Comparison of ENCODE assay signal across 17 cellular contexts in genomic region chr5:58335518-58335917, GRCh38.
DNase-seq lines count a peak whose midpoint lies in the region; ATAC-seq, FAIRE-seq and TF ChIP-seq lines count a peak whose summit lies in the region.
"Had no signal": no experiment of that assay in that cellular context is flagged by ENCODE, and none has a peak within 500 bp of the region (broad histone marks: within the 10 kb centered on the region; RNA-seq: fewer than 3 reads in every experiment).

No MANE protein-coding gene starts in this region.

- no peaks in the 10 kb centered on the region for H3K36me3 ChIP-seq in PC-3 (ENCODE audit: low read depth, low read length)
- no peaks in the 10 kb centered on the region for H3K36me3 ChIP-seq in osteoblast (ENCODE audit: insufficient read depth, low read length)
- H3K36me3 ChIP-seq in upper lobe of left lung, result no peaks in the 10 kb centered on the region
- H3K36me3 ChIP-seq in Peyer's patch, result no peaks in the 10 kb centered on the region
- H3K36me3 ChIP-seq: left lung had no signal

- no peaks in the 10 kb centered on the region for H3K9me3 ChIP-seq in PC-3 (ENCODE audit: low read length)
- no peaks in the 10 kb centered on the region for H3K9me3 ChIP-seq in osteoblast (ENCODE audit: low read depth, low read length)
- H3K9me3 ChIP-seq in upper lobe of left lung, result no peaks in the 10 kb centered on the region
- H3K9me3 ChIP-seq in Peyer's patch, result no peaks in the 10 kb centered on the region
- H3K9me3 ChIP-seq: left lung had no signal

- intact Hi-C loops in PC-3 (cut with micrococcal nuclease), result no loop called here

- ATAC-seq in PC-3 (peak; percentile 65), GM18873 (IDR thresholded peaks at IDR 0.05; ENCODE audit: low FRiP score, unreplicated experiment) (no peak), upper lobe of left lung (ENCODE audit: low FRiP score in 2 of 2) (no peak)
- ATAC-seq: activated naive CD4-positive, alpha-beta T cell treated with anti-CD3 and anti-CD28 coated beads, Interleukin-2, amount 50 U/mL, for 72 hours; left lung; stimulated activated naive B cell treated with anti-CD40 and anti-IgM and Interleukin-4, amounts not matched to agents 10 μg/mL and 1 μg/mL and 100 μg/mL, for 72 hours had no signal

- TF ChIP-seq CTCF in PC-3 (conservative IDR thresholded peaks at IDR 0.05; ENCODE audit: low read depth, low read length), result peak; percentile 46
- peak; percentile 50 for TF ChIP-seq CTCF in epithelial cell of esophagus (IDR thresholded peaks at IDR 0.05; ENCODE audit: insufficient read depth, low read depth, low read length, missing control alignments)
- peak; percentile 5 for TF ChIP-seq CTCF in osteoblast (IDR thresholded peaks at IDR 0.05; ENCODE audit: extremely low read depth, low read depth, low read length)
- no peak for TF ChIP-seq CTCF in upper lobe of left lung (IDR thresholded peaks at IDR 0.05)
- TF ChIP-seq CTCF in Peyer's patch (IDR thresholded peaks at IDR 0.05), result no peak

- POLR2A ChIA-PET in PC-3 (lab: Charles Lee; ENCODE audit: unreplicated experiment), result no interaction called here

- CTCF ChIA-PET in PC-3 (lab: Charles Lee), result no interaction called here

- H3K79me2 ChIP-seq in PC-3 (ENCODE audit: low read length) (no peaks in the 10 kb centered on the region), osteoblast (ENCODE audit: insufficient read depth, low read length) (no peaks in the 10 kb centered on the region)

- H3K27ac ChIP-seq in PC-3 (ENCODE audit: low read length) (peak overlapping the region; percentile 67), osteoblast (ENCODE audit: low read depth, low read length) (no peak overlapping the region), upper lobe of left lung (no peak overlapping the region), Peyer's patch (no peak overlapping the region)
- H3K27ac ChIP-seq: HL-60, KMS-11, left lung had no signal

- H4K20me1 ChIP-seq in PC-3 (ENCODE audit: low read length), result no peaks in the 10 kb centered on the region
- H4K20me1 ChIP-seq in osteoblast (ENCODE audit: insufficient read depth, low read length), result no peaks in the 10 kb centered on the region

- FAIRE-seq in H54 (lab: Jason Lieb, UNC), result peak; percentile 27
- FAIRE-seq in GM12892 (lab: Jason Lieb, UNC), result no peak

- BruUV-seq in PC-3 (replicated peaks; lab: Mats Ljungman, UMichigan), result no TSS peak

- H3K27me3 ChIP-seq in PC-3 (ENCODE audit: low read length) (no peaks in the 10 kb centered on the region), osteoblast (ENCODE audit: insufficient read depth, low read length) (no peaks in the 10 kb centered on the region), upper lobe of left lung (no peaks in the 10 kb centered on the region), Peyer's patch (no peaks in the 10 kb centered on the region)
- H3K27me3 ChIP-seq: left lung had no signal

- no peaks in the 10 kb centered on the region for H3K9me2 ChIP-seq in PC-3 (replicated peaks; ENCODE audit: low read length)

- no peak overlapping the region for H3K4me3 ChIP-seq in PC-3 (ENCODE audit: low read length)
- H3K4me3 ChIP-seq in epithelial cell of esophagus (ENCODE audit: low read length), result no peak overlapping the region
- H3K4me3 ChIP-seq in osteoblast (ENCODE audit: insufficient read depth, low read length), result no peak overlapping the region
- no peak overlapping the region for H3K4me3 ChIP-seq in upper lobe of left lung
- H3K4me3 ChIP-seq in Peyer's patch, result no peak overlapping the region
- H3K4me3 ChIP-seq: left lung had no signal

- no peak overlapping the region for H3K9ac ChIP-seq in PC-3 (ENCODE audit: low read length)
- H3K9ac ChIP-seq: KMS-11 had no signal

- H3K4me1 ChIP-seq in PC-3 (ENCODE audit: insufficient read depth, low read length) (peaks cover 31% of the 10 kb centered on the region), osteoblast (ENCODE audit: insufficient read depth, low read length) (no peaks in the 10 kb centered on the region), upper lobe of left lung (no peaks in the 10 kb centered on the region), Peyer's patch (no peaks in the 10 kb centered on the region)
- H3K4me1 ChIP-seq: left lung had no signal

- DNase-seq in H54 (ENCODE audit: insufficient read length, low spot score), result no peak
- DNase-seq in PC-3, result peak; percentile 46
- peak; percentile 44 for DNase-seq in epithelial cell of esophagus (ENCODE audit: low read depth)
- DNase-seq in osteoblast (ENCODE audit: insufficient read length, low spot score, missing footprints), result peak; percentile 61
- DNase-seq in upper lobe of left lung, result no peak
- DNase-seq in Peyer's patch, result no peak
- DNase-seq in GM12892 (ENCODE audit: insufficient read length), result no peak
- DNase-seq: activated T-cell treated with anti-CD3 and anti-CD28 coated beads, Interleukin-2, amount 50 U/mL, for 1 hour; CD4-positive, alpha-beta T cell; hypothalamus; left lung; NCI-H226; stimulated activated naive B cell treated with anti-CD40 and anti-IgM and Interleukin-4, amounts not matched to agents 10 μg/mL and 1 μg/mL and 100 μg/mL, for 72 hours had no signal

- H3F3A ChIP-seq in PC-3 (ENCODE audit: low read length, unreplicated experiment), result no peaks in the 10 kb centered on the region

- H3K4me2 ChIP-seq in PC-3 (ENCODE audit: low read length), result peak overlapping the region; percentile 1; the same call in 1 of the 2 replicates
- no peak overlapping the region for H3K4me2 ChIP-seq in osteoblast (ENCODE audit: insufficient read depth, low read length)
- H3K4me2 ChIP-seq: KMS-11 had no signal

- no peak for TF ChIP-seq POLR2A in H54 (IDR thresholded peaks at IDR 0.05; ENCODE audit: low read depth, low read length)
- no peak for TF ChIP-seq POLR2A in upper lobe of left lung (IDR thresholded peaks at IDR 0.05)
- TF ChIP-seq POLR2A in Peyer's patch (IDR thresholded peaks at IDR 0.05), result no peak
- TF ChIP-seq POLR2A in GM12892 (IDR thresholded peaks at IDR 0.05; ENCODE audit: low read depth, low read length), result no peak

- no peak for TF ChIP-seq EP300 in upper lobe of left lung (IDR thresholded peaks at IDR 0.05)

- H2AFZ ChIP-seq in PC-3 (ENCODE audit: low read length) (no peak overlapping the region), osteoblast (ENCODE audit: low read length) (no peak overlapping the region)

Comparison
In these comparisons a context has a peak if more than half of its experiments do, and no peak if none do; other contexts are left out.
1. DNase-seq: peak in PC-3 (single experiment), epithelial cell of esophagus (single experiment) and osteoblast (single experiment); none in H54 (single experiment), upper lobe of left lung (0 of 2), Peyer's patch (0 of 3) and GM12892 (single experiment).
2. CTCF ChIP-seq: peak in PC-3 (single experiment), epithelial cell of esophagus (single experiment) and osteoblast (single experiment); none in upper lobe of left lung (0 of 6) and Peyer's patch (0 of 6).